ENCODE assay signal across 17 cellular contexts in genomic region chr20:45211569-45212474, GRCh38. TPM values are rescaled to one million over a fixed set of nuclear protein-coding genes. Genes with fewer than 3 reads are reported as not detected.
DNase-seq lines count a peak whose midpoint lies in the region; ATAC-seq and TF ChIP-seq lines count a peak whose summit lies in the region.
"Had no signal": no experiment of that assay in that cellular context is flagged by ENCODE, and none has a peak within 500 bp of the region (broad histone marks: within the 10 kb centered on the region; RNA-seq: fewer than 3 reads in every experiment).

No MANE protein-coding gene starts in this region.

- no peaks in the 10 kb centered on the region for H3K9me3 Mint-ChIP-seq in activated naive CD4-positive, alpha-beta T cell treated with anti-CD3 and anti-CD28 coated beads, Interleukin-2, amount 50 U/mL, for 24 hours
- H3K9me3 Mint-ChIP-seq in activated naive CD4-positive, alpha-beta T cell treated with anti-CD3 and anti-CD28 coated beads for 36 hours: no peaks in the 10 kb centered on the region
- H3K9me3 Mint-ChIP-seq: T-helper 1 cell treated with Interleukin-12 subunit alpha and Interleukin-12 subunit beta and Interleukin-4 antibody, amounts not matched to agents 30 μg/mL and 1 μg/mL, for 36 hours had no signal

- no peaks in the 10 kb centered on the region for H3K4me1 Mint-ChIP-seq in activated naive CD4-positive, alpha-beta T cell treated with anti-CD3 and anti-CD28 coated beads, Interleukin-2, amount 50 U/mL, for 24 hours
- H3K4me1 Mint-ChIP-seq in activated naive CD4-positive, alpha-beta T cell treated with anti-CD3 and anti-CD28 coated beads for 36 hours (ENCODE audit: low read depth): no peaks in the 10 kb centered on the region
- H3K4me1 Mint-ChIP-seq: CD14-positive monocyte had no signal

- intact Hi-C loops in activated naive CD4-positive, alpha-beta T cell treated with anti-CD3 and anti-CD28 coated beads for 36 hours (cut with micrococcal nuclease): no loop called here
- intact Hi-C loops in dorsolateral prefrontal cortex (cut with DNase I): no loop called here

- no peaks in the 10 kb centered on the region for H3K9me3 ChIP-seq in RWPE2 (ENCODE audit: severe bottlenecking)

- ATAC-seq in RWPE2 (ENCODE audit: low read depth) (peak; percentile 62), GM18861 (IDR thresholded peaks at IDR 0.05; ENCODE audit: unreplicated experiment) (no peak)

- DNase-seq in activated naive CD4-positive, alpha-beta T cell treated with anti-CD3 and anti-CD28 coated beads for 36 hours: no peak
- no peak for DNase-seq in RWPE2 (ENCODE audit: low spot score)
- peak; percentile 6 for DNase-seq in left kidney (ENCODE audit: low read depth, low spot score)
- no peak for DNase-seq in dorsolateral prefrontal cortex
- DNase-seq: ACHN, AML-193, DMS153, H7, NCI-H1930, NCI-H510A, SIG-M5 had no signal

- peaks cover 15% of the 10 kb centered on the region for H3K27me3 ChIP-seq in RWPE2 (ENCODE audit: insufficient read depth, poor library complexity, severe bottlenecking)
- peaks cover 0 to 11% (median 0%) of the 10 kb centered on the region in 45 donors for H3K27me3 ChIP-seq in dorsolateral prefrontal cortex

- H3K27ac ChIP-seq in RWPE2 (ENCODE audit: poor library complexity, severe bottlenecking) (no peak overlapping the region), dorsolateral prefrontal cortex (no peak overlapping the region)
- H3K27ac ChIP-seq: HL-60 had no signal

- no peak overlapping the region for H3K4me3 Mint-ChIP-seq in activated naive CD4-positive, alpha-beta T cell treated with anti-CD3 and anti-CD28 coated beads, Interleukin-2, amount 50 U/mL, for 24 hours
- H3K4me3 Mint-ChIP-seq in activated naive CD4-positive, alpha-beta T cell treated with anti-CD3 and anti-CD28 coated beads for 36 hours: no peak overlapping the region
- H3K4me3 Mint-ChIP-seq: CD14-positive monocyte; T-helper 1 cell treated with Interleukin-12 subunit alpha and Interleukin-12 subunit beta and Interleukin-4 antibody, amounts not matched to agents 30 μg/mL and 1 μg/mL, for 36 hours had no signal

- no peak for TF ChIP-seq CTCF in RWPE2 (IDR thresholded peaks at IDR 0.05; ENCODE audit: poor library complexity, severe bottlenecking)
- no peak for TF ChIP-seq CTCF in dorsolateral prefrontal cortex (IDR thresholded peaks at IDR 0.05 in 54 of 56, conservative IDR thresholded peaks at IDR 0.05 in 2 of 56; ENCODE audit: low read depth in 1 of 56, partially characterized antibody in 56 of 56)

- H3K4me1 ChIP-seq in RWPE2 (ENCODE audit: insufficient read depth, poor library complexity, severe bottlenecking): no peaks in the 10 kb centered on the region

- H3K27ac Mint-ChIP-seq in activated naive CD4-positive, alpha-beta T cell treated with anti-CD3 and anti-CD28 coated beads, Interleukin-2, amount 50 U/mL, for 24 hours: peak overlapping the region; percentile 4
- H3K27ac Mint-ChIP-seq in activated naive CD4-positive, alpha-beta T cell treated with anti-CD3 and anti-CD28 coated beads for 36 hours: no peak overlapping the region
- H3K27ac Mint-ChIP-seq: CD14-positive monocyte; T-helper 1 cell treated with Interleukin-12 subunit alpha and Interleukin-12 subunit beta and Interleukin-4 antibody, amounts not matched to agents 30 μg/mL and 1 μg/mL, for 36 hours had no signal

- H3K36me3 ChIP-seq in RWPE2 (ENCODE audit: low read depth): no peaks in the 10 kb centered on the region

- H3K4me3 ChIP-seq in RWPE2 (ENCODE audit: severe bottlenecking) (no peak overlapping the region), dorsolateral prefrontal cortex (no peak overlapping the region)

- CTCF ChIA-PET in activated naive CD4-positive, alpha-beta T cell treated with anti-CD3 and anti-CD28 coated beads for 36 hours (lab: Charles Lee): no interaction called here

- no peaks in the 10 kb centered on the region for H3K36me3 Mint-ChIP-seq in activated naive CD4-positive, alpha-beta T cell treated with anti-CD3 and anti-CD28 coated beads, Interleukin-2, amount 50 U/mL, for 24 hours
- no peaks in the 10 kb centered on the region for H3K36me3 Mint-ChIP-seq in activated naive CD4-positive, alpha-beta T cell treated with anti-CD3 and anti-CD28 coated beads for 36 hours (ENCODE audit: low read depth)
- H3K36me3 Mint-ChIP-seq: CD14-positive monocyte had no signal

- H3K27me3 Mint-ChIP-seq in activated naive CD4-positive, alpha-beta T cell treated with anti-CD3 and anti-CD28 coated beads, Interleukin-2, amount 50 U/mL, for 24 hours: peaks cover 20% of the 10 kb centered on the region
- H3K27me3 Mint-ChIP-seq in activated naive CD4-positive, alpha-beta T cell treated with anti-CD3 and anti-CD28 coated beads for 36 hours (ENCODE audit: low read depth): peaks cover 12% of the 10 kb centered on the region

RNA-seq across cellular contexts. Expression of gene SEMG1, which starts 5.0 kb away (rescaled TPM):
- not detected for total RNA-seq in activated naive CD4-positive, alpha-beta T cell treated with anti-CD3 and anti-CD28 coated beads for 36 hours
- total RNA-seq in dorsolateral prefrontal cortex: not detected
- total RNA-seq: RPMI7951 had no signal

RNA-seq across cellular contexts. Expression of gene SEMG2, which starts 9.4 kb away (rescaled TPM):
- total RNA-seq in activated naive CD4-positive, alpha-beta T cell treated with anti-CD3 and anti-CD28 coated beads for 36 hours: not detected
- under 1 TPM in 3 of 120 experiments, not detected in 117; 0.17 to 0.23 (median 0.20) TPM for total RNA-seq in dorsolateral prefrontal cortex
- total RNA-seq: H7, RPMI7951 had no signal

RNA-seq across cellular contexts. Expression of gene PI3, which starts 37.1 kb away (rescaled TPM):
- total RNA-seq in activated naive CD4-positive, alpha-beta T cell treated with anti-CD3 and anti-CD28 coated beads for 36 hours: not detected
- total RNA-seq in dorsolateral prefrontal cortex: 1 to 10 TPM in 3 of 120 experiments, under 1 TPM in 1, not detected in 116; 1.00 to 6.0 (median 2.0) TPM
- total RNA-seq: H7, RPMI7951 had no signal

RNA-seq across cellular contexts. Expression of gene SLPI, which starts 42.5 kb away (rescaled TPM):
- total RNA-seq in activated naive CD4-positive, alpha-beta T cell treated with anti-CD3 and anti-CD28 coated beads for 36 hours: not detected
- 10 to 100 TPM in 11 of 120 experiments, 1 to 10 TPM in 63, under 1 TPM in 17, not detected in 29; 0.75 to 34.8 (median 2.0) TPM for total RNA-seq in dorsolateral prefrontal cortex
- total RNA-seq: H7, RPMI7951 had no signal
